2 cellular contexts compared by ENCODE assay signal in the genomic region with DNA sequence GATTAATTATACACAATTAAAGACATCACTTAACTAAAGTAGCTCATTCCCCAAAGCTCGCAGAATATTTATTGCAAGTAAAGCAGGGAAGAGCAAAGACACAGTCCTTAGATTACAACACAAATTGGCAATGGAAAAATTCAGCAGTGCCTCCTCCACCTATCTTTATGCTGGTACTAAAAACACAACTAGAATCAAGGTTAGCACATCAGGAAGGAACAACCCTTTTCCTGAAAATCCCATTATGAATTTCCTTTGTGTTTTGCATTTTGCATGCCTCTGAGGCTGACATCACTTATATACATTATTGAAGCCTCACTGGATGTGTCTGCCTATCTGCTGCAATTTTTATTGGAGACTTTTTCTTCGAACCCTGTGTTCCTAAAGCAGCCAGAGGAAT.
A peak's percentile ranks its signal among the peaks of the same experiment; 100 is the strongest.
TF ChIP-seq lines count a peak whose summit lies in the region.

No MANE protein-coding gene starts in this region.

TF ChIP-seq in endothelial cell of umbilical vein, 7 proteins besides CTCF, POLR2A, EP300 and RAD21 (continued from another document):
- TF ChIP-seq EZH2 (IDR thresholded peaks at IDR 0.05; ENCODE audit: borderline replicate concordance, low read depth, low read length, severe bottlenecking) (no peak), POLR2AphosphoS5 (IDR thresholded peaks at IDR 0.05; ENCODE audit: insufficient read depth, low read depth, low read length) (peak; percentile 57)

TF ChIP-seq in neural cell, 6 proteins besides CTCF, POLR2A, EP300 and RAD21 (continued from another document):
- TF ChIP-seq, protein P1, sequence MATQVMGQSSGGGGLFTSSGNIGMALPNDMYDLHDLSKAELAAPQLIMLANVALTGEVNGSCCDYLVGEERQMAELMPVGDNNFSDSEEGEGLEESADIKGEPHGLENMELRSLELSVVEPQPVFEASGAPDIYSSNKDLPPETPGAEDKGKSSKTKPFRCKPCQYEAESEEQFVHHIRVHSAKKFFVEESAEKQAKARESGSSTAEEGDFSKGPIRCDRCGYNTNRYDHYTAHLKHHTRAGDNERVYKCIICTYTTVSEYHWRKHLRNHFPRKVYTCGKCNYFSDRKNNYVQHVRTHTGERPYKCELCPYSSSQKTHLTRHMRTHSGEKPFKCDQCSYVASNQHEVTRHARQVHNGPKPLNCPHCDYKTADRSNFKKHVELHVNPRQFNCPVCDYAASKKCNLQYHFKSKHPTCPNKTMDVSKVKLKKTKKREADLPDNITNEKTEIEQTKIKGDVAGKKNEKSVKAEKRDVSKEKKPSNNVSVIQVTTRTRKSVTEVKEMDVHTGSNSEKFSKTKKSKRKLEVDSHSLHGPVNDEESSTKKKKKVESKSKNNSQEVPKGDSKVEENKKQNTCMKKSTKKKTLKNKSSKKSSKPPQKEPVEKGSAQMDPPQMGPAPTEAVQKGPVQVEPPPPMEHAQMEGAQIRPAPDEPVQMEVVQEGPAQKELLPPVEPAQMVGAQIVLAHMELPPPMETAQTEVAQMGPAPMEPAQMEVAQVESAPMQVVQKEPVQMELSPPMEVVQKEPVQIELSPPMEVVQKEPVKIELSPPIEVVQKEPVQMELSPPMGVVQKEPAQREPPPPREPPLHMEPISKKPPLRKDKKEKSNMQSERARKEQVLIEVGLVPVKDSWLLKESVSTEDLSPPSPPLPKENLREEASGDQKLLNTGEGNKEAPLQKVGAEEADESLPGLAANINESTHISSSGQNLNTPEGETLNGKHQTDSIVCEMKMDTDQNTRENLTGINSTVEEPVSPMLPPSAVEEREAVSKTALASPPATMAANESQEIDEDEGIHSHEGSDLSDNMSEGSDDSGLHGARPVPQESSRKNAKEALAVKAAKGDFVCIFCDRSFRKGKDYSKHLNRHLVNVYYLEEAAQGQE (IDR thresholded peaks at IDR 0.05; ENCODE audit: borderline replicate concordance) = no peak
- TF ChIP-seq TAF1 (IDR thresholded peaks at IDR 0.05; ENCODE audit: low read depth) (no peak), EZH2 (IDR thresholded peaks at IDR 0.05; ENCODE audit: borderline replicate concordance, insufficient read depth, low read length, poor library complexity, severe bottlenecking) (no peak), POLR2AphosphoS5 (IDR thresholded peaks at IDR 0.05) (no peak)
